In the genomic region with DNA sequence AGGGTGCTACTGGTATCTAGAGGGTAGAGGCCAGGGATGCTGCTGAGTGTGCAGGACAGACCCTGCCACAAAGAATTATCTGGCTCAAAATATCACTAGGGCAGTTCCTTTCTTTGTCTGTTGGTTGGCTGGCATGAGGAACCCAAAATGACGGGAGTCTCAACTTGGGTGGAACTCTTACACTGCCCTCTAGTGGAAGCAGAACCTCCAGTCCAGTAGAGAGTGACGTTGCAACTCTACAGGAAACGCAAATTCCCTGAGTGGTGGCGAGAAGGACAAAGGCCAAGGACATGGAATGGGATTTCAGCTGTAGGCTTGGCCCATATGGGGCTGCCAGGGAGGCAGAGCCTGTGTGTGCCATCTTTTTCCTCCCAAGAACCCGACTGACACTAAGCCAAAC, we compare ENCODE assay signal across 10 cellular contexts. TPM values are rescaled to one million over a fixed set of nuclear protein-coding genes. Genes with fewer than 3 reads are reported as not detected.
DNase-seq lines count a peak whose midpoint lies in the region; ATAC-seq and TF ChIP-seq lines count a peak whose summit lies in the region.
"Had no signal": no experiment of that assay in that cellular context is flagged by ENCODE, and none has a peak within 500 bp of the region (broad histone marks: within the 10 kb centered on the region; RNA-seq: fewer than 3 reads in every experiment).

No MANE protein-coding gene starts in this region.

- H3K23ac ChIP-seq in neuronal stem cell (ENCODE audit: low read depth, low read length, poor library complexity): no peak overlapping the region

- no peak overlapping the region for H3K27ac Mint-ChIP-seq in nephron progenitor cell
- H3K27ac Mint-ChIP-seq: activated naive CD8-positive, alpha-beta T cell treated with anti-CD3 and anti-CD28 coated beads for 36 hours had no signal

- peaks cover 4% of the 10 kb centered on the region in 2 donors for H3K4me1 ChIP-seq in neuronal stem cell (ENCODE audit: control insufficient read depth in 2 of 2, insufficient read depth in 1 of 2, low read depth in 1 of 2, low read length in 2 of 2)

- no peaks in the 10 kb centered on the region for H3K36me3 ChIP-seq in brain microvascular endothelial cell (replicated peaks)
- H3K36me3 ChIP-seq in neuronal stem cell (replicated peaks in 1 of 2; ENCODE audit: control insufficient read depth in 2 of 2, insufficient read depth in 2 of 2, low read length in 2 of 2): peaks cover 0 to 4% of the 10 kb centered on the region in 2 donors
- H3K36me3 ChIP-seq: thyroid gland had no signal

- H3K4me1 Mint-ChIP-seq in nephron progenitor cell: peaks cover 6% of the 10 kb centered on the region
- H3K4me1 Mint-ChIP-seq: activated naive CD8-positive, alpha-beta T cell treated with anti-CD3 and anti-CD28 coated beads for 36 hours had no signal

- H3K4me3 Mint-ChIP-seq in nephron progenitor cell: no peak overlapping the region
- H3K4me3 Mint-ChIP-seq: activated naive CD8-positive, alpha-beta T cell treated with anti-CD3 and anti-CD28 coated beads for 36 hours had no signal

- no peak overlapping the region for H3K4ac ChIP-seq in neuronal stem cell (ENCODE audit: low read length)

- H4K8ac ChIP-seq in neuronal stem cell (ENCODE audit: low read depth, low read length): no peak overlapping the region

- H2BK12ac ChIP-seq in neuronal stem cell (ENCODE audit: low read length): no peak overlapping the region

- H3K79me1 ChIP-seq in neuronal stem cell (ENCODE audit: low read depth, low read length): no peaks in the 10 kb centered on the region

- H3K14ac ChIP-seq in neuronal stem cell (ENCODE audit: low read length): no peak overlapping the region

- ATAC-seq in GM19035 (IDR thresholded peaks at IDR 0.05; ENCODE audit: unreplicated experiment) (no peak), HG02678 (IDR thresholded peaks at IDR 0.05; ENCODE audit: unreplicated experiment) (no peak)

- whole genome bisulfite sequencing in neuronal stem cell (ENCODE audit: extremely low coverage in 2 of 2, insufficient read length in 2 of 2, insufficient replicate concordance in 1 of 2), 2 donors: no CpG with 5 or more reads among the region's 5 CpGs

- H3K9ac ChIP-seq in neuronal stem cell (ENCODE audit: low read depth, low read length, poor library complexity): no peak overlapping the region

- H3K4me3 ChIP-seq in brain microvascular endothelial cell (ENCODE audit: low read depth, low read length): no peak overlapping the region
- no peak overlapping the region for H3K4me3 ChIP-seq in neuronal stem cell (ENCODE audit: low read length in 2 of 2)
- H3K4me3 ChIP-seq: thyroid gland had no signal

- H2AK5ac ChIP-seq in neuronal stem cell (ENCODE audit: low read depth, low read length): no peak overlapping the region

- H2BK5ac ChIP-seq in neuronal stem cell (ENCODE audit: low read length): no peak overlapping the region

- no peaks in the 10 kb centered on the region for H3K9me3 Mint-ChIP-seq in nephron progenitor cell
- H3K9me3 Mint-ChIP-seq: activated naive CD8-positive, alpha-beta T cell treated with anti-CD3 and anti-CD28 coated beads for 36 hours had no signal

- in situ Hi-C loops in brain microvascular endothelial cell (cut with HindIII; ENCODE audit: low pct_ligation_motif_present, low sequenced_read_pairs): no loop called here

- H2BK120ac ChIP-seq in neuronal stem cell (ENCODE audit: low read depth, low read length): no peak overlapping the region

- no peaks in the 10 kb centered on the region for H3K36me3 Mint-ChIP-seq in nephron progenitor cell (ENCODE audit: low read depth)
- H3K36me3 Mint-ChIP-seq: activated naive CD8-positive, alpha-beta T cell treated with anti-CD3 and anti-CD28 coated beads for 36 hours had no signal

- DNase-seq in DMS 273 (lab: John Stamatoyannopoulos, UW; ENCODE audit: unreplicated experiment) (peak; percentile 35), DMS 273 treated with DMSO at 0.1 percent for 48 hours (lab: John Stamatoyannopoulos, UW) (no peak), HuH-7 (ENCODE audit: low spot score) (peak; percentile 55), brain microvascular endothelial cell (no peak), nephron progenitor cell (no peak), neuronal stem cell (ENCODE audit: low spot score) (no peak)
- DNase-seq: activated naive CD8-positive, alpha-beta T cell treated with anti-CD3 and anti-CD28 coated beads for 36 hours; thyroid gland had no signal

- no peak overlapping the region for H3K27ac ChIP-seq in brain microvascular endothelial cell
- H3K27ac ChIP-seq in neuronal stem cell (replicated peaks; ENCODE audit: low read length): no peak overlapping the region
- H3K27ac ChIP-seq: thyroid gland had no signal

- peaks cover 6 to 19% of the 10 kb centered on the region in 2 donors for H3K9me3 ChIP-seq in neuronal stem cell (replicated peaks in 1 of 2; ENCODE audit: control insufficient read depth in 2 of 2, insufficient read depth in 1 of 2, low read depth in 1 of 2, low read length in 2 of 2)
- H3K9me3 ChIP-seq: thyroid gland had no signal

- H2AFZ ChIP-seq in neuronal stem cell (ENCODE audit: low read length): no peak overlapping the region

- H2BK15ac ChIP-seq in neuronal stem cell (ENCODE audit: low read length): no peak overlapping the region

- H3K27me3 Mint-ChIP-seq in nephron progenitor cell (ENCODE audit: low read depth, poor library complexity): peaks cover 3% of the 10 kb centered on the region
- H3K27me3 Mint-ChIP-seq: activated naive CD8-positive, alpha-beta T cell treated with anti-CD3 and anti-CD28 coated beads for 36 hours had no signal

- no peak overlapping the region for H3K18ac ChIP-seq in neuronal stem cell (ENCODE audit: low read length)

- peak; percentile 57 for TF ChIP-seq CTCF in brain microvascular endothelial cell (IDR thresholded peaks at IDR 0.05; ENCODE audit: low read depth, low read length, missing control alignments)
- peak; percentile 10 for TF ChIP-seq CTCF in nephron progenitor cell (IDR thresholded peaks at IDR 0.05)

- no peaks in the 10 kb centered on the region for H3K27me3 ChIP-seq in brain microvascular endothelial cell (replicated peaks)
- peaks cover 0 to 8% (median 0%) of the 10 kb centered on the region in 3 experiments for H3K27me3 ChIP-seq in neuronal stem cell (ENCODE audit: control insufficient read depth in 3 of 3, insufficient read depth in 3 of 3, low read depth in 1 of 3, low read length in 3 of 3)
- H3K27me3 ChIP-seq: thyroid gland had no signal

- no peak overlapping the region for H3K4me2 ChIP-seq in neuronal stem cell (ENCODE audit: insufficient read depth, low read length, poor library complexity, severe bottlenecking)

- H4K91ac ChIP-seq in neuronal stem cell (ENCODE audit: low read depth, low read length, poor library complexity): no peak overlapping the region

RNA-seq across cellular contexts. Expression of a gene that starts 47.1 kb away (rescaled TPM):
- polyA plus RNA-seq in neuronal stem cell (2013, experiment 1 of 2): 48.8 TPM
- 50.0 TPM for polyA plus RNA-seq in neuronal stem cell (2013, experiment 2 of 2)

Comparison
In these comparisons a context has a peak if more than half of its experiments do, and no peak if none do; other contexts are left out.
1. DNase-seq: peak in DMS 273 (single experiment) and HuH-7 (single experiment); none in DMS 273 treated with DMSO at 0.1 percent for 48 hours (single experiment), brain microvascular endothelial cell (single experiment), nephron progenitor cell (single experiment) and neuronal stem cell (single experiment).